In genomic region chr10:80453715-80454525, GRCh38 we compare ENCODE assay signal across 8 cellular contexts. TPM values are rescaled to one million over a fixed set of nuclear protein-coding genes. Genes with fewer than 3 reads are reported as not detected.
DNase-seq lines count a peak whose midpoint lies in the region; ATAC-seq and TF ChIP-seq lines count a peak whose summit lies in the region.

Gene TSPAN14 (plus strand): TSS chr10:80454310. CDS start chr10:80489234, 34,924 bp downstream.

- H3K4me3 ChIP-seq in CD4-positive, alpha-beta memory T cell (ENCODE audit: low read length in 2 of 2) = peak within 1 kb of the TSS; percentile 70 to 76
- peak within 1 kb of the TSS; percentile 82 for H3K4me3 ChIP-seq in fibroblast of mammary gland (ENCODE audit: control insufficient read depth, low read depth, low read length)

- POLR2A ChIA-PET in CD4-positive, alpha-beta memory T cell (lab: Charles Lee; ENCODE audit: partially characterized antibody) = interaction anchor here (0.7 to 31.9 kb wide), 6 partner anchors 9 to 54 kb away, joined by 3 to 906 read pairs (median 302); no protein-coding TSS in a partner anchor
- POLR2A ChIA-PET in naive thymus-derived CD8-positive, alpha-beta T cell (lab: Charles Lee) = interaction anchor here (1.5 to 37.5 kb wide), 5 partner anchors 10 to 52 kb away, joined by 6 to 914 read pairs (median 382); no protein-coding TSS in a partner anchor

- CTCF ChIA-PET in CD4-positive, alpha-beta memory T cell (lab: Charles Lee; ENCODE audit: partially characterized antibody) = interaction anchor here (0.8 to 15.9 kb wide), 6 partner anchors 10 to 52 kb away, joined by 3 to 814 read pairs (median 10); no protein-coding TSS in a partner anchor

- H3K27ac Mint-ChIP-seq in CD4-positive, alpha-beta memory T cell = peak within 1 kb of the TSS; percentile 93 to 100 (median 96)
- peak within 1 kb of the TSS; percentile 94 to 100 (median 97) for H3K27ac Mint-ChIP-seq in naive thymus-derived CD8-positive, alpha-beta T cell
- H3K27ac Mint-ChIP-seq in stimulated activated naive CD8-positive, alpha-beta T cell treated with anti-CD3 and anti-CD28 coated beads, Interleukin-15, amount 100 ng/mL, for 72 hours = peak within 1 kb of the TSS; percentile 90 to 98

- H3K9me3 Mint-ChIP-seq in CD4-positive, alpha-beta memory T cell = no peaks in the 10 kb centered on the region
- H3K9me3 Mint-ChIP-seq in naive thymus-derived CD8-positive, alpha-beta T cell = no peaks in the 10 kb centered on the region
- H3K9me3 Mint-ChIP-seq in stimulated activated naive CD8-positive, alpha-beta T cell treated with anti-CD3 and anti-CD28 coated beads, Interleukin-15, amount 100 ng/mL, for 72 hours = no peaks in the 10 kb centered on the region

- H3K4me3 Mint-ChIP-seq in CD4-positive, alpha-beta memory T cell = peak within 1 kb of the TSS; percentile 90 to 100 (median 98)
- H3K4me3 Mint-ChIP-seq in naive thymus-derived CD8-positive, alpha-beta T cell = peak within 1 kb of the TSS in 9 of 10 donors; percentile 85 to 99 (median 98)
- H3K4me3 Mint-ChIP-seq in stimulated activated naive CD8-positive, alpha-beta T cell treated with anti-CD3 and anti-CD28 coated beads, Interleukin-15, amount 100 ng/mL, for 72 hours = peak within 1 kb of the TSS; percentile 88 to 97

- peak; percentile 56 for ATAC-seq in GM19351 (IDR thresholded peaks at IDR 0.05; ENCODE audit: unreplicated experiment)
- ATAC-seq in HG03460 (IDR thresholded peaks at IDR 0.05; ENCODE audit: unreplicated experiment) = peak; percentile 55
- ATAC-seq in naive thymus-derived CD8-positive, alpha-beta T cell = peak; percentile 61 to 71
- peak; percentile 78 for ATAC-seq in stimulated activated naive CD8-positive, alpha-beta T cell treated with anti-CD3 and anti-CD28 coated beads, Interleukin-15, amount 100 ng/mL, for 72 hours

- no peaks in the 10 kb centered on the region for H3K36me3 ChIP-seq in CD4-positive, alpha-beta memory T cell (ENCODE audit: insufficient read depth, low read length)

- H3K36me3 Mint-ChIP-seq in CD4-positive, alpha-beta memory T cell = peaks cover 14 to 22% of the 10 kb centered on the region in 2 donors
- peaks cover 0 to 5% (median 2%) of the 10 kb centered on the region in 3 donors for H3K36me3 Mint-ChIP-seq in naive thymus-derived CD8-positive, alpha-beta T cell

- H3K4me1 Mint-ChIP-seq in CD4-positive, alpha-beta memory T cell = peaks cover 29 to 53% (median 35%) of the 10 kb centered on the region in 4 donors
- H3K4me1 Mint-ChIP-seq in naive thymus-derived CD8-positive, alpha-beta T cell = peaks cover 19 to 52% (median 42%) of the 10 kb centered on the region in 4 donors
- H3K4me1 Mint-ChIP-seq in stimulated activated naive CD8-positive, alpha-beta T cell treated with anti-CD3 and anti-CD28 coated beads, Interleukin-15, amount 100 ng/mL, for 72 hours = peaks cover 48% of the 10 kb centered on the region

- no peaks in the 10 kb centered on the region for H3K9me3 ChIP-seq in CD4-positive, alpha-beta memory T cell (ENCODE audit: control insufficient read depth in 1 of 2, low read length in 2 of 2)

- no peaks in the 10 kb centered on the region for H3K27me3 Mint-ChIP-seq in CD4-positive, alpha-beta memory T cell
- H3K27me3 Mint-ChIP-seq in naive thymus-derived CD8-positive, alpha-beta T cell = no peaks in the 10 kb centered on the region
- H3K27me3 Mint-ChIP-seq in stimulated activated naive CD8-positive, alpha-beta T cell treated with anti-CD3 and anti-CD28 coated beads, Interleukin-15, amount 100 ng/mL, for 72 hours = no peaks in the 10 kb centered on the region

- H3K4me1 ChIP-seq in CD4-positive, alpha-beta memory T cell (ENCODE audit: insufficient read depth, low read length) = peaks cover 31% of the 10 kb centered on the region

- intact Hi-C loops in CD4-positive, alpha-beta memory T cell (cut with micrococcal nuclease) = loop anchor here (1.0 to 5.0 kb wide), 3 partner anchors 9 to 247 kb away; partner anchors contain the start of gene ANXA11

- no peaks in the 10 kb centered on the region for H3K27me3 ChIP-seq in CD4-positive, alpha-beta memory T cell (ENCODE audit: insufficient read depth, low read length)

- no peak for TF ChIP-seq CTCF in fibroblast of mammary gland (conservative IDR thresholded peaks at IDR 0.05; ENCODE audit: control insufficient read depth, insufficient read depth, low read depth, low read length)

- peak; percentile 66 to 76 (median 73) for DNase-seq in CD4-positive, alpha-beta memory T cell
- peak; percentile 79 for DNase-seq in RKO (ENCODE audit: low spot score)
- DNase-seq in activated T-helper 9 cell treated with anti-CD3 and anti-CD28 coated beads, Interleukin-2, amount 50 U/mL, for 16 hours (ENCODE audit: low read depth) = peak; percentile 71
- peak; percentile 70 for DNase-seq in fibroblast of mammary gland (ENCODE audit: low read depth)
- DNase-seq in naive thymus-derived CD8-positive, alpha-beta T cell = peak; percentile 47 to 80 (median 68)
- peak; percentile 71 to 73 for DNase-seq in stimulated activated naive CD8-positive, alpha-beta T cell treated with anti-CD3 and anti-CD28 coated beads, Interleukin-15, amount 100 ng/mL, for 72 hours

- peak within 1 kb of the TSS; percentile 83 for H3K27ac ChIP-seq in CD4-positive, alpha-beta memory T cell (ENCODE audit: low read depth, low read length)

RNA-seq across cellular contexts. Expression of gene TSPAN14, which starts in this region (rescaled TPM):
- total RNA-seq in CD4-positive, alpha-beta memory T cell = 100 to 1,000 TPM; 151 to 153 TPM
- polyA plus RNA-seq in CD4-positive, alpha-beta memory T cell = 100 to 1,000 TPM; 148 to 246 TPM
- total RNA-seq in naive thymus-derived CD8-positive, alpha-beta T cell = 100 to 1,000 TPM; 163 to 165 TPM
- 100 to 1,000 TPM; 152 to 293 (median 155) TPM for polyA plus RNA-seq in naive thymus-derived CD8-positive, alpha-beta T cell

Comparison
In these comparisons a context has a peak if more than half of its experiments do, and no peak if none do; other contexts are left out.
1. Peak in every context shown above with its lines: DNase-seq, ATAC-seq, H3K4me3 ChIP-seq and H3K27ac ChIP-seq.